In genomic region chr13:45464141-45464686, GRCh38 we compare ENCODE assay signal across 8 cellular contexts. TPM values are rescaled to one million over a fixed set of nuclear protein-coding genes. Genes with fewer than 3 reads are reported as not detected.
DNase-seq lines count a peak whose midpoint lies in the region; ATAC-seq, FAIRE-seq and TF ChIP-seq lines count a peak whose summit lies in the region.

No MANE protein-coding gene starts in this region.

- FAIRE-seq in frontal cortex (lab: Jason Lieb, UNC), result no peak

- no peaks in the 10 kb centered on the region for H3K9me3 Mint-ChIP-seq in nephron

- peak overlapping the region; percentile 83 to 95 (median 88) for H3K4me2 ChIP-seq in BLaER1 treated with 17β-estradiol and CSF1 and Interleukin-3, amounts not matched to agents 10 nM and 100 nM

- H3K9me3 ChIP-seq in BLaER1 treated with 17β-estradiol and CSF1 and Interleukin-3, amounts not matched to agents 10 nM and 100 nM (replicated peaks in 1 of 11), result peaks cover 8 to 12% (median 11%) of the 10 kb centered on the region in 11 experiments; a peak in 19 of 22 replicates
- H3K9me3 ChIP-seq in effector memory CD4-positive, alpha-beta T cell (ENCODE audit: control insufficient read depth, low read length), result no peaks in the 10 kb centered on the region

- TF ChIP-seq CTCF in NB4 (IDR thresholded peaks at IDR 0.05; ENCODE audit: low read depth, low read length) (no peak), nephron (IDR thresholded peaks at IDR 0.05; ENCODE audit: unreplicated experiment in 3 of 3) (peak; percentile 33 to 43 (median 42))

- H3K27me3 ChIP-seq in BLaER1 treated with 17β-estradiol and CSF1 and Interleukin-3, amounts not matched to agents 10 nM and 100 nM, result no peaks in the 10 kb centered on the region
- H3K27me3 ChIP-seq in effector memory CD4-positive, alpha-beta T cell (replicated peaks; ENCODE audit: control insufficient read depth, insufficient read depth, low read length, poor library complexity, severe bottlenecking), result no peaks in the 10 kb centered on the region

- no peak for DNase-seq in NB4 (ENCODE audit: low read depth)
- no peak for DNase-seq in effector memory CD4-positive, alpha-beta T cell
- DNase-seq in inferior parietal cortex (ENCODE audit: extremely low spot score), result no peak
- DNase-seq in frontal cortex (ENCODE audit: low spot score in 2 of 2), result no peak
- DNase-seq in KG1 (lab: John Stamatoyannopoulos, UW), result no peak

- peaks cover 8% of the 10 kb centered on the region for H3K27me3 Mint-ChIP-seq in nephron (ENCODE audit: low read depth)

- H3K4me1 Mint-ChIP-seq in nephron, result peaks cover 38% of the 10 kb centered on the region

- H3K36me3 ChIP-seq in BLaER1 treated with 17β-estradiol and CSF1 and Interleukin-3, amounts not matched to agents 10 nM and 100 nM, result peaks cover 0 to 24% (median 12%) of the 10 kb centered on the region in 11 experiments; a peak in 5 of 22 replicates
- H3K36me3 ChIP-seq in effector memory CD4-positive, alpha-beta T cell (ENCODE audit: control insufficient read depth, insufficient read depth, low read length), result no peaks in the 10 kb centered on the region

- peaks cover 21 to 43% (median 39%) of the 10 kb centered on the region in 11 experiments; a peak in 20 of 22 replicates for H4K20me1 ChIP-seq in BLaER1 treated with 17β-estradiol and CSF1 and Interleukin-3, amounts not matched to agents 10 nM and 100 nM

- peak overlapping the region; percentile 83 to 98 (median 90) for H3K4me3 ChIP-seq in BLaER1 treated with 17β-estradiol and CSF1 and Interleukin-3, amounts not matched to agents 10 nM and 100 nM
- H3K4me3 ChIP-seq in NB4 (ENCODE audit: low read depth, low read length), result peak overlapping the region; percentile 86
- peak overlapping the region; percentile 82 for H3K4me3 ChIP-seq in effector memory CD4-positive, alpha-beta T cell (ENCODE audit: insufficient read depth, low read depth, low read length, poor library complexity, severe bottlenecking)

- H3K27ac ChIP-seq in BLaER1 treated with 17β-estradiol and CSF1 and Interleukin-3, amounts not matched to agents 10 nM and 100 nM, result peak overlapping the region; percentile 86 to 96 (median 91)
- peak overlapping the region; percentile 86 for H3K27ac ChIP-seq in effector memory CD4-positive, alpha-beta T cell (ENCODE audit: insufficient read depth, low read length, poor library complexity, severe bottlenecking)

- H3K9ac ChIP-seq in BLaER1 treated with 17β-estradiol and CSF1 and Interleukin-3, amounts not matched to agents 10 nM and 100 nM, result peak overlapping the region; percentile 88 to 97 (median 94); a peak in 21 of 22 replicates

- no peaks in the 10 kb centered on the region for H3K36me3 Mint-ChIP-seq in nephron (ENCODE audit: low read depth)

- H3K4me1 ChIP-seq in BLaER1 treated with 17β-estradiol and CSF1 and Interleukin-3, amounts not matched to agents 10 nM and 100 nM, result peaks cover 22 to 37% (median 30%) of the 10 kb centered on the region in 10 experiments
- peaks cover 15% of the 10 kb centered on the region for H3K4me1 ChIP-seq in effector memory CD4-positive, alpha-beta T cell (ENCODE audit: control insufficient read depth, insufficient read depth, low read length, poor library complexity, severe bottlenecking)

- TF ChIP-seq POLR2A in NB4 (IDR thresholded peaks at IDR 0.05; ENCODE audit: extremely low read depth, insufficient read length), result no peak

- ATAC-seq in GM18519 (IDR thresholded peaks at IDR 0.05; ENCODE audit: low FRiP score, unreplicated experiment), result no peak

- peak overlapping the region; percentile 94 to 96 (median 95) for H3K4me3 Mint-ChIP-seq in nephron

- H3K27ac Mint-ChIP-seq in nephron, result peak overlapping the region; percentile 98 to 99 (median 98)

RNA-seq across cellular contexts. Expression of gene COG3, which starts 0.5 kb away (rescaled TPM):
- total RNA-seq in frontal cortex, result 43.6 TPM

RNA-seq across cellular contexts. Expression of gene SLC25A30, which starts 46.0 kb away (rescaled TPM):
- total RNA-seq in frontal cortex, result 8.6 TPM
